Comparison of ENCODE assay signal across 22 cellular contexts in genomic region chr11:34175284-34176019, GRCh38.
DNase-seq lines count a peak whose midpoint lies in the region; ATAC-seq and TF ChIP-seq lines count a peak whose summit lies in the region.
"Had no signal": no experiment of that assay in that cellular context is flagged by ENCODE, and none has a peak within 500 bp of the region (broad histone marks: within the 10 kb centered on the region; RNA-seq: fewer than 3 reads in every experiment).

No MANE protein-coding gene starts in this region.

- POLR2A ChIA-PET in HEK293 (lab: Yijun Ruan, JAX), result interaction anchor here (5.1 kb wide), 1 partner anchor 182 kb away, joined by 65 read pairs; the partner anchor contains the start of gene ABTB2
- POLR2A ChIA-PET in GM10248 (lab: Yijun Ruan, JAX), result interaction anchor here (1.5 kb wide), 1 partner anchor 182 kb away, joined by 6 read pairs; no protein-coding TSS in a partner anchor

- no peak for DNase-seq in activated CD4-positive, alpha-beta T cell treated with anti-CD3 and anti-CD28 coated beads, Interleukin-2, amount 10 ng/mL, durations not matched to agents 24 days and 14 days
- DNase-seq in activated CD4-positive, alpha-beta T cell treated with anti-CD3 and anti-CD28 coated beads, Interleukin-2, amount 50 U/mL, for 48 hours, result no peak
- DNase-seq in T-helper 17 cell (no peak), neural progenitor cell (ENCODE audit: low spot score) (no peak), NCI-H1105 treated with DMSO at 0.1 percent for 48 hours (lab: John Stamatoyannopoulos, UW) (no peak), GM10248 (ENCODE audit: extremely low spot score) (no peak), GM19240 (ENCODE audit: insufficient read length, low spot score) (no peak)
- DNase-seq: activated CD4-positive, alpha-beta memory T cell treated with anti-CD3 and anti-CD28 coated beads, Interleukin-2, amount 10 ng/mL, durations not matched to agents 7 days and 5 days; activated T-cell treated with anti-CD3 and anti-CD28 coated beads, Interleukin-2, amount 50 U/mL, for 48 hours; effector memory CD4-positive, alpha-beta T cell; left cardiac atrium; mesenchymal stem cell; MG63; NCI-H1694; PC-3; T-helper 1 cell had no signal

- no peak overlapping the region for H3K4me2 ChIP-seq in neural progenitor cell

- H3K36me3 Mint-ChIP-seq in activated CD4-positive, alpha-beta T cell treated with anti-CD3 and anti-CD28 coated beads, Interleukin-2, amount 10 ng/mL, durations not matched to agents 24 days and 14 days (ENCODE audit: low read depth), result no peaks in the 10 kb centered on the region
- H3K36me3 Mint-ChIP-seq in T-helper 17 cell (ENCODE audit: low read depth) (no peaks in the 10 kb centered on the region), neural progenitor cell (peaks cover 2% of the 10 kb centered on the region)
- H3K36me3 Mint-ChIP-seq: activated naive CD8-positive, alpha-beta T cell had no signal

- intact Hi-C loops in activated CD4-positive, alpha-beta T cell treated with anti-CD3 and anti-CD28 coated beads, Interleukin-2, amount 10 ng/mL, durations not matched to agents 24 days and 14 days (cut with micrococcal nuclease), result loop anchor here (2.0 to 10.0 kb wide), 2 partner anchors 179 to 289 kb away; no protein-coding TSS in a partner anchor

- H3K9me3 Mint-ChIP-seq in activated CD4-positive, alpha-beta T cell treated with anti-CD3 and anti-CD28 coated beads, Interleukin-2, amount 10 ng/mL, durations not matched to agents 24 days and 14 days, result no peaks in the 10 kb centered on the region
- H3K9me3 Mint-ChIP-seq in neural progenitor cell, result no peaks in the 10 kb centered on the region
- H3K9me3 Mint-ChIP-seq: activated CD4-positive, alpha-beta memory T cell treated with anti-CD3 and anti-CD28 coated beads, Interleukin-2, amount 10 ng/mL, durations not matched to agents 7 days and 5 days; IgD-negative memory B cell had no signal

- no peaks in the 10 kb centered on the region for H3K79me2 ChIP-seq in neural progenitor cell (ENCODE audit: low read depth)

- peaks cover 22% of the 10 kb centered on the region for H3K4me1 Mint-ChIP-seq in activated CD4-positive, alpha-beta T cell treated with anti-CD3 and anti-CD28 coated beads, Interleukin-2, amount 10 ng/mL, durations not matched to agents 24 days and 14 days
- H3K4me1 Mint-ChIP-seq in T-helper 17 cell, result peaks cover 3% of the 10 kb centered on the region
- H3K4me1 Mint-ChIP-seq in neural progenitor cell, result peaks cover 10% of the 10 kb centered on the region

- H3K36me3 ChIP-seq in HEK293 (ENCODE audit: control insufficient read depth in 2 of 2, insufficient read depth in 1 of 2, low read length in 2 of 2), result peaks cover 0 to 9% of the 10 kb centered on the region in 2 experiments; a peak in 1 of 3 replicates
- no peaks in the 10 kb centered on the region for H3K36me3 ChIP-seq in neural progenitor cell
- H3K36me3 ChIP-seq: MG63, ovary, uterus had no signal

- no peak for ATAC-seq in T-helper 17 cell

- H3K27ac Mint-ChIP-seq in activated CD4-positive, alpha-beta T cell treated with anti-CD3 and anti-CD28 coated beads, Interleukin-2, amount 10 ng/mL, durations not matched to agents 24 days and 14 days, result no peak overlapping the region
- no peak overlapping the region for H3K27ac Mint-ChIP-seq in T-helper 17 cell
- H3K27ac Mint-ChIP-seq in neural progenitor cell, result peak overlapping the region; percentile 57
- H3K27ac Mint-ChIP-seq: activated naive CD8-positive, alpha-beta T cell; IgD-negative memory B cell had no signal

- peaks cover 7% of the 10 kb centered on the region for H3F3A ChIP-seq in neural progenitor cell (ENCODE audit: low read depth)

- TF ChIP-seq CTCF in HEK293 (tag by site-specific recombination; IDR thresholded peaks at IDR 0.05) (no peak), neural progenitor cell (IDR thresholded peaks at IDR 0.05) (no peak), GM10248 (IDR thresholded peaks at IDR 0.05; ENCODE audit: control extremely low read depth, extremely low read depth, low read depth, missing control alignments) (no peak)

- H3K27ac ChIP-seq in HEK293 (ENCODE audit: extremely low read depth, low read depth, low read length), result no peak overlapping the region
- no peak overlapping the region for H3K27ac ChIP-seq in neural progenitor cell
- H3K27ac ChIP-seq: 22Rv1, ovary had no signal

- H4K20me1 ChIP-seq in neural progenitor cell (ENCODE audit: low read depth), result no peaks in the 10 kb centered on the region

- H3K4me3 Mint-ChIP-seq in activated CD4-positive, alpha-beta T cell treated with anti-CD3 and anti-CD28 coated beads, Interleukin-2, amount 10 ng/mL, durations not matched to agents 24 days and 14 days, result peak overlapping the region; percentile 79
- H3K4me3 Mint-ChIP-seq in T-helper 17 cell (peak overlapping the region; percentile 70), neural progenitor cell (peak overlapping the region; percentile 67)
- H3K4me3 Mint-ChIP-seq: activated CD4-positive, alpha-beta memory T cell treated with anti-CD3 and anti-CD28 coated beads, Interleukin-2, amount 10 ng/mL, durations not matched to agents 7 days and 5 days; activated naive CD8-positive, alpha-beta T cell had no signal

- H3K27me3 ChIP-seq in neural progenitor cell, result peaks cover 18% of the 10 kb centered on the region
- H3K27me3 ChIP-seq: MG63, ovary, uterus had no signal

- H3K4me1 ChIP-seq in HEK293 (ENCODE audit: control insufficient read depth, insufficient read depth, low read length), result no peaks in the 10 kb centered on the region
- peaks cover 11% of the 10 kb centered on the region for H3K4me1 ChIP-seq in neural progenitor cell
- H3K4me1 ChIP-seq: uterus had no signal

- no peak overlapping the region for H3K9ac ChIP-seq in neural progenitor cell

- H3K27me3 Mint-ChIP-seq in activated CD4-positive, alpha-beta T cell treated with anti-CD3 and anti-CD28 coated beads, Interleukin-2, amount 10 ng/mL, durations not matched to agents 24 days and 14 days, result peaks cover 7% of the 10 kb centered on the region
- peaks cover 21% of the 10 kb centered on the region for H3K27me3 Mint-ChIP-seq in T-helper 17 cell
- peaks cover 8% of the 10 kb centered on the region for H3K27me3 Mint-ChIP-seq in neural progenitor cell (ENCODE audit: insufficient read depth, low read depth)
- H3K27me3 Mint-ChIP-seq: IgD-negative memory B cell had no signal

- CTCF ChIA-PET in HEK293 (lab: Yijun Ruan, JAX) (interaction anchor here (0.9 to 2.4 kb wide), 15 partner anchors 9 to 329 kb away, joined by 3 to 48 read pairs (median 9); partner anchors contain the start of gene ABTB2), GM10248 (lab: Yijun Ruan, JAX) (interaction anchor here (1.4 to 7.1 kb wide), 25 partner anchors 10 to 368 kb away, joined by 3 to 121 read pairs (median 8); partner anchors contain the start of genes ABTB2 and CAPRIN1)

- H3K9me3 ChIP-seq in HEK293 (ENCODE audit: control insufficient read depth, insufficient read depth, low read depth, low read length) (no peaks in the 10 kb centered on the region), T-helper 17 cell (ENCODE audit: control insufficient read depth, low read length, poor library complexity, severe bottlenecking) (no peaks in the 10 kb centered on the region), neural progenitor cell (ENCODE audit: low read depth) (no peaks in the 10 kb centered on the region)
- H3K9me3 ChIP-seq: MG63, ovary, uterus had no signal

- no peak overlapping the region for H3K4me3 ChIP-seq in HEK293 (ENCODE audit: low read depth, low read length)
- no peak overlapping the region for H3K4me3 ChIP-seq in neural progenitor cell
- H3K4me3 ChIP-seq: MG63, ovary, uterus had no signal

- H2AFZ ChIP-seq in neural progenitor cell (replicated peaks), result no peak overlapping the region

TF ChIP-seq in HEK293, 187 proteins besides CTCF, POLR2A, EP300 and RAD21:
- TF ChIP-seq PRDM10 (tag by site-specific recombination; IDR thresholded peaks at IDR 0.05) (peak; percentile 79), ZBTB17 (tag by site-specific recombination; IDR thresholded peaks at IDR 0.05) (no peak)
